10 cellular contexts compared by ENCODE assay signal in genomic region chr1:159121526-159121925, GRCh38. TPM values are rescaled to one million over a fixed set of nuclear protein-coding genes. Genes with fewer than 3 reads are reported as not detected.
DNase-seq lines count a peak whose midpoint lies in the region; ATAC-seq lines count a peak whose summit lies in the region.
"Had no signal": no experiment of that assay in that cellular context is flagged by ENCODE, and none has a peak within 500 bp of the region (broad histone marks: within the 10 kb centered on the region; RNA-seq: fewer than 3 reads in every experiment).

No MANE protein-coding gene starts in this region.

- H4K91ac ChIP-seq in mesenchymal stem cell (ENCODE audit: low read length) = no peak overlapping the region

- no peaks in the 10 kb centered on the region for H3K4me1 ChIP-seq in mesenchymal stem cell (ENCODE audit: control insufficient read depth, insufficient read depth, low read depth, low read length)
- H3K4me1 ChIP-seq: BE2C had no signal

- WGBS in mesenchymal stem cell = no CpG with 5 or more reads among the region's 1 CpG

- H2BK12ac ChIP-seq in mesenchymal stem cell (ENCODE audit: low read length in 2 of 2) = no peak overlapping the region

- no peak overlapping the region for H3K23ac ChIP-seq in mesenchymal stem cell (ENCODE audit: low read length in 2 of 2)

- H3K27ac ChIP-seq in mesenchymal stem cell (ENCODE audit: low read length, poor library complexity, severe bottlenecking) = no peak overlapping the region

- H3K36me3 Mint-ChIP-seq in immature natural killer cell = no peaks in the 10 kb centered on the region

- no peaks in the 10 kb centered on the region for H3K9me3 ChIP-seq in mesenchymal stem cell (ENCODE audit: control insufficient read depth, low read length)
- H3K9me3 ChIP-seq: BE2C had no signal

- no peak overlapping the region for H3K27ac Mint-ChIP-seq in immature natural killer cell

- no peak overlapping the region for H3K4me3 Mint-ChIP-seq in immature natural killer cell

- no peak overlapping the region for H3K9ac ChIP-seq in mesenchymal stem cell (ENCODE audit: low read length)

- no peak overlapping the region for H3K4me2 ChIP-seq in mesenchymal stem cell (ENCODE audit: low read length, poor library complexity, severe bottlenecking)

- no peak overlapping the region for H2BK5ac ChIP-seq in mesenchymal stem cell (ENCODE audit: low read depth, low read length, poor library complexity, severe bottlenecking)

- H3K27me3 ChIP-seq in mesenchymal stem cell (ENCODE audit: control insufficient read depth in 1 of 2, insufficient read depth in 1 of 2, low read length in 2 of 2) = no peaks in the 10 kb centered on the region
- H3K27me3 ChIP-seq: BE2C had no signal

- H2BK120ac ChIP-seq in mesenchymal stem cell (ENCODE audit: low read depth, low read length) = no peak overlapping the region

- H3K9me3 Mint-ChIP-seq in immature natural killer cell = no peaks in the 10 kb centered on the region

- no peak overlapping the region for H3K4ac ChIP-seq in mesenchymal stem cell (ENCODE audit: low read depth in 1 of 2, low read length in 2 of 2)

- no peaks in the 10 kb centered on the region for H3K4me1 Mint-ChIP-seq in immature natural killer cell

- H2AK5ac ChIP-seq in mesenchymal stem cell (ENCODE audit: low read length, severe bottlenecking) = no peak overlapping the region

- H3K79me1 ChIP-seq in mesenchymal stem cell (replicated peaks; ENCODE audit: low read length, poor library complexity, severe bottlenecking) = no peaks in the 10 kb centered on the region

- H3K4me3 ChIP-seq in mesenchymal stem cell (ENCODE audit: insufficient read depth in 1 of 2, low read depth in 1 of 2, low read length in 2 of 2) = no peak overlapping the region

- no peak overlapping the region for H3K18ac ChIP-seq in mesenchymal stem cell (ENCODE audit: low read depth in 1 of 2, low read length in 2 of 2)

- no peak overlapping the region for H2AFZ ChIP-seq in mesenchymal stem cell (ENCODE audit: low read depth, low read length)

- no peak overlapping the region for H3K14ac ChIP-seq in mesenchymal stem cell (ENCODE audit: low read length in 2 of 2)

- H3K36me3 ChIP-seq in mesenchymal stem cell (ENCODE audit: control insufficient read depth in 1 of 2, insufficient read depth in 2 of 2, low read depth in 1 of 2, low read length in 2 of 2) = no peaks in the 10 kb centered on the region
- H3K36me3 ChIP-seq: BE2C had no signal

- ATAC-seq in GM18868 (IDR thresholded peaks at IDR 0.05; ENCODE audit: unreplicated experiment) (peak; percentile 78), GM21825 (IDR thresholded peaks at IDR 0.05; ENCODE audit: unreplicated experiment) (peak; percentile 52), HG03280 (IDR thresholded peaks at IDR 0.05; ENCODE audit: unreplicated experiment) (peak; percentile 45), HG03521 (IDR thresholded peaks at IDR 0.05; ENCODE audit: unreplicated experiment) (no peak)
- ATAC-seq: PC-3 had no signal

- H3K27me3 Mint-ChIP-seq in immature natural killer cell (ENCODE audit: low read depth in 3 of 3) = no peaks in the 10 kb centered on the region

- no peak overlapping the region for H4K8ac ChIP-seq in mesenchymal stem cell (ENCODE audit: low read length)

- DNase-seq in DMS53 (lab: John Stamatoyannopoulos, UW) = peak; percentile 65
- DNase-seq in mesenchymal stem cell = no peak
- DNase-seq in KG1 (lab: John Stamatoyannopoulos, UW) = no peak
- no peak for DNase-seq in immature natural killer cell
- DNase-seq: BE2C had no signal

- no peak overlapping the region for H2BK15ac ChIP-seq in mesenchymal stem cell (ENCODE audit: low read depth, poor library complexity, severe bottlenecking)

RNA-seq across cellular contexts. Expression of gene AIM2, which starts 45.0 kb away (rescaled TPM):
- polyA plus RNA-seq in mesenchymal stem cell (2013, experiment 1 of 2) = 0.08 TPM
- polyA plus RNA-seq in mesenchymal stem cell (2013, experiment 2 of 2) = 0.18 TPM
- polyA plus RNA-seq in immature natural killer cell = 1 to 10 TPM in 1 of 3 donors, under 1 TPM in 2; 0.28 to 1.1 (median 0.34) TPM

RNA-seq across cellular contexts. Expression of gene CADM3, which starts 49.9 kb away (rescaled TPM):
- polyA plus RNA-seq in mesenchymal stem cell (2013, experiment 1 of 2) = not detected
- not detected for polyA plus RNA-seq in mesenchymal stem cell (2013, experiment 2 of 2)
- not detected for polyA plus RNA-seq in immature natural killer cell
